ENCODE assay signal across 13 cellular contexts in genomic region chr7:15801565-15801964, GRCh38.
DNase-seq lines count a peak whose midpoint lies in the region; ATAC-seq and TF ChIP-seq lines count a peak whose summit lies in the region.
"Had no signal": no experiment of that assay in that cellular context is flagged by ENCODE, and none has a peak within 500 bp of the region (broad histone marks: within the 10 kb centered on the region; RNA-seq: fewer than 3 reads in every experiment).

No MANE protein-coding gene starts in this region.

- CTCF ChIA-PET in HEK293T (lab: Yijun Ruan, JAX), result no interaction called here

- peak; percentile 61 to 94 (median 89) for ATAC-seq in heart right ventricle
- ATAC-seq in gastrocnemius medialis, result peak; percentile 62 to 64
- ATAC-seq in GM21619 (IDR thresholded peaks at IDR 0.05; ENCODE audit: unreplicated experiment), result no peak
- ATAC-seq: K562 had no signal

- peak overlapping the region; percentile 29 for H3K4me3 ChIP-seq in adipocyte (ENCODE audit: low read length)
- no peak overlapping the region for H3K4me3 ChIP-seq in heart right ventricle
- H3K4me3 ChIP-seq in gastrocnemius medialis, result no peak overlapping the region
- no peak overlapping the region for H3K4me3 ChIP-seq in suprapubic skin
- H3K4me3 ChIP-seq: K562, lung had no signal

- H3K4me1 ChIP-seq in adipocyte (ENCODE audit: control insufficient read depth, insufficient read depth, low read length), result peaks cover 26% of the 10 kb centered on the region
- peaks cover 0 to 34% (median 10%) of the 10 kb centered on the region in 9 donors for H3K4me1 ChIP-seq in heart right ventricle
- peaks cover 0 to 3% of the 10 kb centered on the region in 2 donors for H3K4me1 ChIP-seq in gastrocnemius medialis
- H3K4me1 ChIP-seq in suprapubic skin, result peaks cover 3% of the 10 kb centered on the region

- POLR2A ChIA-PET in HEK293T (lab: Yijun Ruan, JAX), result no interaction called here

- H3K9me3 ChIP-seq in adipocyte (ENCODE audit: control insufficient read depth, low read length) (no peaks in the 10 kb centered on the region), heart right ventricle (no peaks in the 10 kb centered on the region), gastrocnemius medialis (no peaks in the 10 kb centered on the region), suprapubic skin (no peaks in the 10 kb centered on the region)

- H3K36me3 ChIP-seq in adipocyte (ENCODE audit: control insufficient read depth, insufficient read depth, low read length, severe bottlenecking) (no peaks in the 10 kb centered on the region), heart right ventricle (no peaks in the 10 kb centered on the region), gastrocnemius medialis (no peaks in the 10 kb centered on the region), suprapubic skin (no peaks in the 10 kb centered on the region)

- no peak overlapping the region for H3K9ac ChIP-seq in adipocyte (ENCODE audit: low read length)

- no peaks in the 10 kb centered on the region for H3K27me3 ChIP-seq in adipocyte (replicated peaks; ENCODE audit: control insufficient read depth, insufficient read depth, low read length)
- H3K27me3 ChIP-seq in heart right ventricle, result no peaks in the 10 kb centered on the region
- H3K27me3 ChIP-seq in gastrocnemius medialis, result no peaks in the 10 kb centered on the region
- no peaks in the 10 kb centered on the region for H3K27me3 ChIP-seq in suprapubic skin

- in situ Hi-C loops in gastrocnemius medialis (cut with MboI; ENCODE audit: low sequenced_read_pairs in 4 of 4), result no loop called here

- TF ChIP-seq EP300 in suprapubic skin (IDR thresholded peaks at IDR 0.05), result no peak

- intact Hi-C loops in heart right ventricle (cut with DNase I), result no loop called here
- intact Hi-C loops in gastrocnemius medialis (cut with DNase I; ENCODE audit: low total_unique reads), result no loop called here

- no peak for TF ChIP-seq POLR2A in gastrocnemius medialis (IDR thresholded peaks at IDR 0.05)
- TF ChIP-seq POLR2A in suprapubic skin (IDR thresholded peaks at IDR 0.05), result no peak

- DNase-seq in GM04503 (ENCODE audit: low read depth) (peak; percentile 69), adipocyte (ENCODE audit: low read depth) (peak; percentile 24), heart right ventricle (peak in 1 of 2 donors; percentile 26), gastrocnemius medialis (peak; percentile 2 to 18), GDM1 (lab: John Stamatoyannopoulos, UW) (no peak), suprapubic skin (ENCODE audit: low spot score in 2 of 2) (no peak), HEK293T (ENCODE audit: extremely low spot score) (no peak)
- DNase-seq: activated CD4-positive, alpha-beta T cell treated with anti-CD3 and anti-CD28 coated beads, Interleukin-2, amount 50 U/mL, for 48 hours; NCI-H524; SW 1271 had no signal

- TF ChIP-seq CTCF in heart right ventricle (IDR thresholded peaks at IDR 0.05) (no peak), gastrocnemius medialis (IDR thresholded peaks at IDR 0.05 in 4 of 5, conservative IDR thresholded peaks at IDR 0.05 in 1 of 5) (no peak), suprapubic skin (IDR thresholded peaks at IDR 0.05) (no peak)

- H3K27ac ChIP-seq in heart right ventricle (peak overlapping the region; percentile 5 to 82 (median 44)), gastrocnemius medialis (peak overlapping the region; percentile 12 to 55 (median 22)), suprapubic skin (no peak overlapping the region)

- 44 to 56% methylated on average over 3 of the region's 3 CpGs for WGBS in heart right ventricle, 2 donors
- 41% methylated on average over 3 of the region's 3 CpGs for WGBS in suprapubic skin

TF ChIP-seq in HEK293T, 16 proteins besides CTCF, POLR2A, EP300 and RAD21:
- no peak for TF ChIP-seq BHLHE40 (IDR thresholded peaks at IDR 0.05; ENCODE audit: borderline replicate concordance)
- TF ChIP-seq FOXM1 (IDR thresholded peaks at IDR 0.05; ENCODE audit: borderline replicate concordance), result no peak
- TF ChIP-seq TARDBP (IDR thresholded peaks at IDR 0.05), result no peak

Comparison
In these comparisons a context has a peak if more than half of its experiments do, and no peak if none do; other contexts are left out.
1. DNase-seq: peak in GM04503 (single experiment), adipocyte (single experiment) and gastrocnemius medialis (2 of 2); none in GDM1 (single experiment), suprapubic skin (0 of 2) and HEK293T (single experiment).